In genomic region chr4:87865960-87866598, GRCh38 we compare ENCODE assay signal across 13 cellular contexts. TPM values are rescaled to one million over a fixed set of nuclear protein-coding genes. Genes with fewer than 3 reads are reported as not detected.
DNase-seq lines count a peak whose midpoint lies in the region; ATAC-seq and TF ChIP-seq lines count a peak whose summit lies in the region.
"Had no signal": no experiment of that assay in that cellular context is flagged by ENCODE, and none has a peak within 500 bp of the region (broad histone marks: within the 10 kb centered on the region; RNA-seq: fewer than 3 reads in every experiment).

No MANE protein-coding gene starts in this region.

- TF ChIP-seq POLR2A in right lobe of liver (IDR thresholded peaks at IDR 0.05): peak; percentile 45

- intact Hi-C loops in colonic mucosa (cut with DNase I) (no loop called here), right lobe of liver (cut with DNase I) (no loop called here)

- POLR2A ChIA-PET in AG04449 (lab: Yijun Ruan, JAX): interaction anchor here (0.6 to 0.7 kb wide), 2 partner anchors 112 to 379 kb away, joined by 3 read pairs; no protein-coding TSS in a partner anchor

- H3K27me3 ChIP-seq in colonic mucosa (no peaks in the 10 kb centered on the region), right lobe of liver (no peaks in the 10 kb centered on the region)
- H3K27me3 ChIP-seq: adrenal gland had no signal

- ATAC-seq in right lobe of liver: peak; percentile 90 to 97 (median 94)
- no peak for ATAC-seq in GM21447 (IDR thresholded peaks at IDR 0.05; ENCODE audit: unreplicated experiment)
- ATAC-seq: left cardiac atrium, psoas muscle had no signal

- TF ChIP-seq CTCF in AG04449 (IDR thresholded peaks at IDR 0.05; ENCODE audit: insufficient read depth, low read length, missing control alignments) (no peak), colonic mucosa (IDR thresholded peaks at IDR 0.05) (no peak), right lobe of liver (IDR thresholded peaks at IDR 0.05) (no peak)

- no peak overlapping the region for H3K4me3 ChIP-seq in AG04449 (ENCODE audit: low read depth, low read length)
- no peak overlapping the region for H3K4me3 ChIP-seq in colonic mucosa
- H3K4me3 ChIP-seq in right lobe of liver: peak overlapping the region in 2 of 3 donors; percentile 33 to 40
- H3K4me3 ChIP-seq: adrenal gland, psoas muscle had no signal

- H3K4me1 ChIP-seq in colonic mucosa (no peaks in the 10 kb centered on the region), right lobe of liver (peaks cover 0 to 17% (median 0%) of the 10 kb centered on the region in 4 donors)

- WGBS in right lobe of liver (ENCODE audit: insufficient coverage, low coverage, low lambda C conversion rate, missing lambda C conversion rate): 33% methylated on average over 1 of the region's 1 CpG

- H3K36me3 ChIP-seq in colonic mucosa: no peaks in the 10 kb centered on the region
- no peaks in the 10 kb centered on the region for H3K36me3 ChIP-seq in right lobe of liver
- H3K36me3 ChIP-seq: adrenal gland had no signal

- peak; percentile 16 for DNase-seq in AG04449 (ENCODE audit: low read depth, low spot score)
- peak; percentile 51 for DNase-seq in HuH-7 (ENCODE audit: low spot score)
- no peak for DNase-seq in colonic mucosa
- DNase-seq in right lobe of liver: peak in 1 of 3 donors; percentile 33
- no peak for DNase-seq in NCI-H82 (lab: John Stamatoyannopoulos, UW)
- DNase-seq in NCI-H1930 (lab: John Stamatoyannopoulos, UW): no peak
- DNase-seq in NCI-H748 (lab: John Stamatoyannopoulos, UW; ENCODE audit: unreplicated experiment): no peak
- DNase-seq: left cardiac atrium, NCI-H1417 treated with DMSO at 0.1 percent for 48 hours, psoas muscle had no signal

- CTCF ChIA-PET in AG04449 (lab: Yijun Ruan, JAX): interaction anchor here (0.8 to 3.0 kb wide), 6 partner anchors 13 to 120 kb away, joined by 3 to 17 read pairs (median 6); no protein-coding TSS in a partner anchor

- peak overlapping the region; percentile 18 for H3K27ac ChIP-seq in colonic mucosa
- H3K27ac ChIP-seq in right lobe of liver: peak overlapping the region; percentile 56 to 87 (median 80)
- H3K27ac ChIP-seq: psoas muscle had no signal

- no peak overlapping the region for H3K9ac ChIP-seq in colonic mucosa (ENCODE audit: low read depth in 2 of 2, low read length in 2 of 2)

- H3K9me3 ChIP-seq in colonic mucosa: no peaks in the 10 kb centered on the region
- no peaks in the 10 kb centered on the region for H3K9me3 ChIP-seq in right lobe of liver
- H3K9me3 ChIP-seq: adrenal gland, psoas muscle had no signal

RNA-seq across cellular contexts. Expression of gene MEPE, which starts 33.3 kb away (rescaled TPM):
- total RNA-seq in colonic mucosa: not detected
- total RNA-seq in right lobe of liver: not detected
- total RNA-seq: adrenal gland, left cardiac atrium, psoas muscle, urinary bladder had no signal

Comparison
In these comparisons a context has a peak if more than half of its experiments do, and no peak if none do; other contexts are left out.
1. DNase-seq: peak in AG04449 (single experiment) and HuH-7 (single experiment); none in colonic mucosa (single experiment), NCI-H82 (single experiment), NCI-H1930 (0 of 2) and NCI-H748 (single experiment).
2. H3K4me3 ChIP-seq: peak in right lobe of liver (2 of 3); none in AG04449 (single experiment) and colonic mucosa (single experiment).